10 cellular contexts compared by ENCODE assay signal in the genomic region with DNA sequence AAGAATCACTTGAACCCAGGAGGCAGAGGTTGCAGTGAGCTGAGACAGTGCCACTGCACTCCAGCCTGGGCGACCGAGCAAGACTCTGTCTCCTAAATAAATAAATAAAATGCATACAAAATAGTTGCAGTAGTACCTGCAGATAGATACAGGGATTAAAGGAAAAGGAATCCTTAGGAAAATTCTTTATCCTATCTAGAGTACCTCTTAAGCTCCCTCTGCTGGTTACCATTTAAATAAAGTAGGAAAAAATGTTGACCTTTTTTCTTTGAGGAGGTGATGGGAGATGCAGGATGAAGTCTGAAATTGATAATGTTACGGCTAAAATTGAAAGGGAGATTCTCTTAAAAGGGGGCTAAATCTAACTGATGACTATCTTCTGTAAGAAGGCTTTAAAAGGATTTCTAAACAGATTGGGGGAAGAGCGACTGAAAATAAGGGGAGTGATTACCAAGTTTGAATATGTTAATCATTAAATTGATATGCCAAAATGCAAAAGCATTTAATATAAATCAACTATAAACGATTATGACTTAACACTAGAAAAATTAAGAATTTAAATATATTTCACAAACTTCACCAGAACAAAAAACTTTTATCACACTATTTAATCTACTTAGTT. TPM values are rescaled to one million over a fixed set of nuclear protein-coding genes. Genes with fewer than 3 reads are reported as not detected.
DNase-seq lines count a peak whose midpoint lies in the region; ATAC-seq, FAIRE-seq and TF ChIP-seq lines count a peak whose summit lies in the region.
"Had no signal": no experiment of that assay in that cellular context is flagged by ENCODE, and none has a peak within 500 bp of the region (broad histone marks: within the 10 kb centered on the region; RNA-seq: fewer than 3 reads in every experiment).

No MANE protein-coding gene starts in this region.

- H3K4me2 ChIP-seq in SU-DHL-6 (ENCODE audit: low read depth, low read length, poor library complexity, severe bottlenecking) (no peak overlapping the region), keratinocyte (ENCODE audit: control insufficient read depth, extremely low read depth, insufficient read depth, low read depth, low read length) (no peak overlapping the region)

- no peak for FAIRE-seq in keratinocyte (lab: Jason Lieb, UNC)

- TF ChIP-seq CTCF in CD14-positive monocyte (IDR thresholded peaks at IDR 0.05) (peak; percentile 70), SU-DHL-6 (IDR thresholded peaks at IDR 0.05; ENCODE audit: insufficient read depth, low read length, poor library complexity, severe bottlenecking) (peak; percentile 15), keratinocyte (optimal IDR thresholded peaks at IDR 0.05 in 1 of 3, IDR thresholded peaks at IDR 0.05 in 1 of 3, conservative IDR thresholded peaks at IDR 0.05 in 1 of 3; ENCODE audit: extremely low read depth in 1 of 3, insufficient read depth in 2 of 3, low read length in 3 of 3) (peak in 2 of 3 experiments; percentile 21 to 41)

- no peak overlapping the region for H3K4me3 Mint-ChIP-seq in CD14-positive monocyte
- H3K4me3 Mint-ChIP-seq: stimulated activated naive CD8-positive, alpha-beta T cell treated with anti-CD3 and anti-CD28 coated beads, Interleukin-15, Interleukin-2, amounts not matched to agents 100 ng/mL and 50 ng/mL, for 24 hours had no signal

- peaks cover 31 to 34% of the 10 kb centered on the region in 2 donors for H3K36me3 Mint-ChIP-seq in CD14-positive monocyte

- no peaks in the 10 kb centered on the region for H3K4me1 ChIP-seq in keratinocyte (ENCODE audit: control insufficient read depth, extremely low read depth, insufficient read depth, low read length)

- H3K27ac ChIP-seq in SU-DHL-6 (ENCODE audit: low read depth, low read length): no peak overlapping the region
- H3K27ac ChIP-seq in keratinocyte (ENCODE audit: control insufficient read depth, insufficient read depth, low read length): no peak overlapping the region

- H4K20me1 ChIP-seq in SU-DHL-6 (ENCODE audit: low read depth, low read length) (no peaks in the 10 kb centered on the region), keratinocyte (ENCODE audit: control insufficient read depth, extremely low read depth, insufficient read depth, low read length) (no peaks in the 10 kb centered on the region)

- peaks cover 11% of the 10 kb centered on the region; the same call in 1 of the 2 replicates for H3K36me3 ChIP-seq in SU-DHL-6 (ENCODE audit: low read length)
- peaks cover 2% of the 10 kb centered on the region in 2 experiments for H3K36me3 ChIP-seq in keratinocyte (ENCODE audit: control insufficient read depth in 2 of 2, extremely low read depth in 1 of 2, insufficient read depth in 2 of 2, low read length in 2 of 2)

- no peak for TF ChIP-seq EP300 in Ishikawa (IDR thresholded peaks at IDR 0.05; ENCODE audit: borderline replicate concordance)

- intact Hi-C loops in CD14-positive monocyte (cut with micrococcal nuclease): loop anchor here in 1 of 2 donors (5.0 kb wide), 1 partner anchor 129 kb away; no protein-coding TSS in a partner anchor

- no peaks in the 10 kb centered on the region for H3K9me1 ChIP-seq in keratinocyte (ENCODE audit: control insufficient read depth, extremely low read depth, insufficient read depth, low read length)

- H3K9ac ChIP-seq in SU-DHL-6 (ENCODE audit: low read length): no peak overlapping the region
- no peak overlapping the region for H3K9ac ChIP-seq in keratinocyte (ENCODE audit: control insufficient read depth, extremely low read depth, insufficient read depth, low read length)

- no peaks in the 10 kb centered on the region for H3K9me2 ChIP-seq in SU-DHL-6 (replicated peaks; ENCODE audit: insufficient read depth, low read length)

- dilution Hi-C loops in keratinocyte (cut with MboI; ENCODE audit: extremely low pct_ligation_motif_present, low sequenced_read_pairs): no loop called here

- ATAC-seq in HG02852 (IDR thresholded peaks at IDR 0.05; ENCODE audit: unreplicated experiment): no peak

- no peak overlapping the region for H2AFZ ChIP-seq in SU-DHL-6 (ENCODE audit: low read depth, low read length, severe bottlenecking)
- H2AFZ ChIP-seq in keratinocyte (ENCODE audit: control insufficient read depth, low read length): no peak overlapping the region

- peak; percentile 40 for TF ChIP-seq RAD21 in Ishikawa (IDR thresholded peaks at IDR 0.05; ENCODE audit: low read depth)

- no peak for DNase-seq in CD14-positive monocyte (ENCODE audit: low spot score)
- no peak for DNase-seq in keratinocyte (ENCODE audit: low read depth, low spot score)
- no peak for DNase-seq in HuH-7.5 (ENCODE audit: low spot score)
- no peak for DNase-seq in ureter (ENCODE audit: low spot score)
- no peak for DNase-seq in KG1 (lab: John Stamatoyannopoulos, UW)
- DNase-seq: activated CD4-positive, alpha-beta T cell treated with anti-CD3 and anti-CD28 coated beads for 4 hours had no signal

- no peaks in the 10 kb centered on the region for H3K27me3 Mint-ChIP-seq in CD14-positive monocyte (ENCODE audit: low read depth in 3 of 3)
- H3K27me3 Mint-ChIP-seq: stimulated activated naive CD8-positive, alpha-beta T cell treated with anti-CD3 and anti-CD28 coated beads, Interleukin-15, Interleukin-2, amounts not matched to agents 100 ng/mL and 50 ng/mL, for 24 hours had no signal

- H3K27ac Mint-ChIP-seq in CD14-positive monocyte: no peak overlapping the region
- H3K27ac Mint-ChIP-seq: stimulated activated naive CD8-positive, alpha-beta T cell treated with anti-CD3 and anti-CD28 coated beads, Interleukin-15, Interleukin-2, amounts not matched to agents 100 ng/mL and 50 ng/mL, for 24 hours had no signal

- peaks cover 3 to 13% (median 8%) of the 10 kb centered on the region in 7 donors for H3K9me3 Mint-ChIP-seq in CD14-positive monocyte

- H3K79me2 ChIP-seq in SU-DHL-6 (ENCODE audit: insufficient read depth, low read length): no peaks in the 10 kb centered on the region; the same call in 1 of the 2 replicates
- H3K79me2 ChIP-seq in keratinocyte (ENCODE audit: control insufficient read depth, insufficient read depth, low read length): no peaks in the 10 kb centered on the region

- H3K4me3 ChIP-seq in SU-DHL-6 (ENCODE audit: insufficient read depth, low read length, poor library complexity, severe bottlenecking): no peak overlapping the region
- no peak overlapping the region for H3K4me3 ChIP-seq in keratinocyte (ENCODE audit: control insufficient read depth in 2 of 3, extremely low read depth in 1 of 3, insufficient read depth in 2 of 3, low read depth in 1 of 3, low read length in 3 of 3)

- H3F3A ChIP-seq in SU-DHL-6 (ENCODE audit: insufficient read depth): peaks cover 9% of the 10 kb centered on the region; the same call in 1 of the 2 replicates

- H3K4me1 Mint-ChIP-seq in CD14-positive monocyte: no peaks in the 10 kb centered on the region

- H3K9me3 ChIP-seq in SU-DHL-6 (ENCODE audit: insufficient read depth, low read length) (no peaks in the 10 kb centered on the region), keratinocyte (ENCODE audit: control insufficient read depth, low read depth, low read length) (no peaks in the 10 kb centered on the region)

- H3K27me3 ChIP-seq in SU-DHL-6 (ENCODE audit: low read length) (no peaks in the 10 kb centered on the region), keratinocyte (ENCODE audit: control insufficient read depth, extremely low read depth, insufficient read depth, low read length) (no peaks in the 10 kb centered on the region)

TF ChIP-seq in Ishikawa, 13 proteins besides CTCF, POLR2A, EP300 and RAD21:
- TF ChIP-seq ZBTB7A (IDR thresholded peaks at IDR 0.05; ENCODE audit: low read depth): no peak
- no peak for TF ChIP-seq TCF12 (IDR thresholded peaks at IDR 0.05; ENCODE audit: low read depth)
- TF ChIP-seq NFIC (IDR thresholded peaks at IDR 0.05): no peak
- TF ChIP-seq EGR1 (IDR thresholded peaks at IDR 0.05): no peak
- no peak for TF ChIP-seq CEBPB (IDR thresholded peaks at IDR 0.05)

RNA-seq across cellular contexts. Expression of gene C16orf87, which starts 29.4 kb away (rescaled TPM):
- polyA plus RNA-seq in CD14-positive monocyte: 1 to 10 TPM; 7.6 to 9.7 TPM
- 6.7 to 10.2 TPM (median 7.0 TPM) in 3 replicates for polyA plus RNA-seq in keratinocyte
- polyA plus RNA-seq in keratinocyte (2011; ENCODE audit: low read depth): 2.1 TPM
- 5.9 and 8.7 TPM in 2 replicates for polyA plus RNA-seq in keratinocyte (2011; cell fraction: cytosol; rRNA removed)
- 4.0 and 6.8 TPM in 2 replicates for polyA plus RNA-seq in keratinocyte (2011; cell fraction: nucleus; rRNA removed)
- polyA plus RNA-seq in keratinocyte (2012; ENCODE audit: low replicate concordance): 6.6 and 8.0 TPM in 2 replicates
- polyA minus RNA-seq in keratinocyte: 1.2 to 5.2 TPM (median 2.5 TPM) in 3 replicates
- polyA minus RNA-seq in keratinocyte (2011; cell fraction: cytosol; rRNA and poly(A)+ RNA removed): 4.2 TPM
- 1.6 and 3.1 TPM in 2 replicates for polyA minus RNA-seq in keratinocyte (2011; cell fraction: nucleus; rRNA and poly(A)+ RNA removed)
- total RNA-seq in ureter: 9.4 TPM

RNA-seq across cellular contexts. Expression of gene MYLK3, which starts 53.4 kb away (rescaled TPM):
- polyA plus RNA-seq in CD14-positive monocyte (not detected), keratinocyte (0.03 to 0.04 TPM in 2 of 3 replicates, not detected in the other)
- polyA plus RNA-seq in keratinocyte (2011; ENCODE audit: low read depth): not detected
- polyA plus RNA-seq in keratinocyte (2011; cell fraction: cytosol; rRNA removed): 0.01 TPM in 1 of 2 replicates, not detected in the other
- polyA plus RNA-seq in keratinocyte (2011; cell fraction: nucleus; rRNA removed): 0.11 and 0.12 TPM in 2 replicates
- polyA plus RNA-seq in keratinocyte (2012; ENCODE audit: low replicate concordance): not detected in 2 replicates
- 0.29 TPM in 1 of 3 replicates, not detected in the others for polyA minus RNA-seq in keratinocyte
- not detected for polyA minus RNA-seq in keratinocyte (2011; cell fraction: cytosol; rRNA and poly(A)+ RNA removed)
- polyA minus RNA-seq in keratinocyte (2011; cell fraction: nucleus; rRNA and poly(A)+ RNA removed): not detected in 2 replicates
- 0.44 TPM for total RNA-seq in ureter

Comparison
In these comparisons a context has a peak if more than half of its experiments do, and no peak if none do; other contexts are left out.
1. CTCF ChIP-seq: peak in every context shown above with its lines; median percentile 70 in CD14-positive monocyte; 31 in keratinocyte; 15 in SU-DHL-6.